16 cellular contexts compared by ENCODE assay signal in the genomic region with DNA sequence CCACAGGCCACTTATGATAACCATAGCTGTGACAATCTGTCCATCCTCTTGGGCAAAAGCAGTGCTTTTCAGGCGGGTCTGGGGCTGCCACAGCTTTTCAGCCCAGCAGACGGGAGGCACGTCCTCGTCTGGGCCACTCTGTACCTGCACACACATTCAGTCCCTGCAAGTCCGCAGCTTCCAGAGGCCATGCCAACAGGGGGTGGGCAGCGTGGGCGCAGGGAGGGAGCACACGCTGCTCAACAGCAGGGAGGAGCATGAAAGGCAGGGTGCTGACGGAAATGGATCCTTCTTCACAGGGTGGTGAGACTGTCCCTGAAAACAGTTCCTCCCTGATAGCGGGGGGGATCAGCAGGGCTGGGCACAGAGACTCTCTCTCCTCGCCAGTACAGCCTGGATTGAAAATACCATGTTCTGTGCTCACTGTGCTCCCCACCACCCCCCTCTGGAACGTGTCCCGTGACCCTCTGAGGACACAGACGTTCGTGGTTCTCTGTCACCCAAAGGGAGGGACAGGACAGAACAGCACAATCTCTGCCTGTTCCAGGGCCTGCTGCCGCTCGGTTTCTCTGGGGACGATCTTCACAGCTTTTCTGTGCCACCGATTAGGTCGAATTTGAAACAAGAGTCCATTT.
"Had no signal": no experiment of that assay in that cellular context is flagged by ENCODE, and none has a peak within 500 bp of the region (broad histone marks: within the 10 kb centered on the region; RNA-seq: fewer than 3 reads in every experiment).

No MANE protein-coding gene starts in this region.

- H3K36me3 ChIP-seq: colonic mucosa, esophagus muscularis mucosa, lower lobe of right lung, neural progenitor cell, pancreas, transverse colon had no signal

- H3K27me3 Mint-ChIP-seq: activated CD4-positive, alpha-beta memory T cell treated with anti-CD3 and anti-CD28 coated beads for 36 hours; activated CD4-positive, alpha-beta T cell treated with anti-CD3 and anti-CD28 coated beads for 36 hours; activated CD8-positive, alpha-beta memory T cell treated with anti-CD3 and anti-CD28 coated beads, Interleukin-2, amount 10 ng/mL, durations not matched to agents 7 days and 5 days; naive B cell; stimulated activated memory B cell treated with anti-CD40 and anti-IgM and Interleukin-4, amounts not matched to agents 10 μg/mL and 1 μg/mL and 100 μg/mL, for 72 hours had no signal

- H3K27ac Mint-ChIP-seq: activated CD4-positive, alpha-beta memory T cell treated with anti-CD3 and anti-CD28 coated beads for 36 hours; activated CD4-positive, alpha-beta T cell treated with anti-CD3 and anti-CD28 coated beads for 36 hours; activated CD8-positive, alpha-beta memory T cell treated with anti-CD3 and anti-CD28 coated beads, Interleukin-2, amount 10 ng/mL, durations not matched to agents 7 days and 5 days; naive B cell; neural progenitor cell; stimulated activated memory B cell treated with anti-CD40 and anti-IgM and Interleukin-4, amounts not matched to agents 10 μg/mL and 1 μg/mL and 100 μg/mL, for 72 hours had no signal

- H3K9me3 Mint-ChIP-seq: activated CD4-positive, alpha-beta memory T cell treated with anti-CD3 and anti-CD28 coated beads for 36 hours; naive B cell; neural progenitor cell; stimulated activated memory B cell treated with anti-CD40 and anti-IgM and Interleukin-4, amounts not matched to agents 10 μg/mL and 1 μg/mL and 100 μg/mL, for 72 hours had no signal

- H3K4me1 ChIP-seq: colonic mucosa, lower lobe of right lung, pancreas, transverse colon had no signal

- H3K27me3 ChIP-seq: colonic mucosa, esophagus muscularis mucosa, neural progenitor cell, pancreas, transverse colon had no signal

- H2AFZ ChIP-seq: neural progenitor cell had no signal

- H3K9me3 ChIP-seq: colonic mucosa, esophagus muscularis mucosa, lower lobe of right lung, pancreas, transverse colon had no signal

- DNase-seq: activated CD4-positive, alpha-beta memory T cell treated with anti-CD3 and anti-CD28 coated beads for 36 hours; activated CD4-positive, alpha-beta T cell treated with anti-CD3 and anti-CD28 coated beads for 36 hours; activated CD8-positive, alpha-beta memory T cell treated with anti-CD3 and anti-CD28 coated beads, Interleukin-2, amount 10 ng/mL, durations not matched to agents 7 days and 5 days; activated effector memory CD4-positive, alpha-beta T cell treated with Interleukin-2 at 50 U/mL for 16 hours; activated naive CD4-positive, alpha-beta T cell treated with anti-CD3 and anti-CD28 coated beads, Interleukin-2, amount 50 U/mL, for 16 hours; activated T-cell treated with anti-CD3 and anti-CD28 coated beads, Interleukin-2, amount 50 U/mL, for 1 hour; central memory CD4-positive, alpha-beta T cell; colonic mucosa; lower lobe of right lung; naive B cell; T-helper 2 cell; transverse colon had no signal

- H3K4me2 ChIP-seq: neural progenitor cell had no signal

- H3K9ac ChIP-seq: neural progenitor cell had no signal

- H3K4me3 ChIP-seq: colonic mucosa, esophagus muscularis mucosa, lower lobe of right lung, neural progenitor cell, pancreas, transverse colon had no signal

- H3K4me1 Mint-ChIP-seq: activated CD4-positive, alpha-beta T cell treated with anti-CD3 and anti-CD28 coated beads for 36 hours; activated CD8-positive, alpha-beta memory T cell treated with anti-CD3 and anti-CD28 coated beads, Interleukin-2, amount 10 ng/mL, durations not matched to agents 7 days and 5 days; naive B cell; stimulated activated memory B cell treated with anti-CD40 and anti-IgM and Interleukin-4, amounts not matched to agents 10 μg/mL and 1 μg/mL and 100 μg/mL, for 72 hours had no signal

- H3K4me3 Mint-ChIP-seq: activated CD4-positive, alpha-beta memory T cell treated with anti-CD3 and anti-CD28 coated beads for 36 hours; activated CD4-positive, alpha-beta T cell treated with anti-CD3 and anti-CD28 coated beads for 36 hours; activated CD8-positive, alpha-beta memory T cell treated with anti-CD3 and anti-CD28 coated beads, Interleukin-2, amount 10 ng/mL, durations not matched to agents 7 days and 5 days; naive B cell; stimulated activated memory B cell treated with anti-CD40 and anti-IgM and Interleukin-4, amounts not matched to agents 10 μg/mL and 1 μg/mL and 100 μg/mL, for 72 hours had no signal

- H3K36me3 Mint-ChIP-seq: activated CD4-positive, alpha-beta memory T cell treated with anti-CD3 and anti-CD28 coated beads for 36 hours; activated CD8-positive, alpha-beta memory T cell treated with anti-CD3 and anti-CD28 coated beads, Interleukin-2, amount 10 ng/mL, durations not matched to agents 7 days and 5 days; naive B cell; neural progenitor cell; stimulated activated memory B cell treated with anti-CD40 and anti-IgM and Interleukin-4, amounts not matched to agents 10 μg/mL and 1 μg/mL and 100 μg/mL, for 72 hours had no signal

- H3K27ac ChIP-seq: colonic mucosa, esophagus muscularis mucosa, lower lobe of right lung, neural progenitor cell, pancreas, transverse colon had no signal
